In the genomic region with DNA sequence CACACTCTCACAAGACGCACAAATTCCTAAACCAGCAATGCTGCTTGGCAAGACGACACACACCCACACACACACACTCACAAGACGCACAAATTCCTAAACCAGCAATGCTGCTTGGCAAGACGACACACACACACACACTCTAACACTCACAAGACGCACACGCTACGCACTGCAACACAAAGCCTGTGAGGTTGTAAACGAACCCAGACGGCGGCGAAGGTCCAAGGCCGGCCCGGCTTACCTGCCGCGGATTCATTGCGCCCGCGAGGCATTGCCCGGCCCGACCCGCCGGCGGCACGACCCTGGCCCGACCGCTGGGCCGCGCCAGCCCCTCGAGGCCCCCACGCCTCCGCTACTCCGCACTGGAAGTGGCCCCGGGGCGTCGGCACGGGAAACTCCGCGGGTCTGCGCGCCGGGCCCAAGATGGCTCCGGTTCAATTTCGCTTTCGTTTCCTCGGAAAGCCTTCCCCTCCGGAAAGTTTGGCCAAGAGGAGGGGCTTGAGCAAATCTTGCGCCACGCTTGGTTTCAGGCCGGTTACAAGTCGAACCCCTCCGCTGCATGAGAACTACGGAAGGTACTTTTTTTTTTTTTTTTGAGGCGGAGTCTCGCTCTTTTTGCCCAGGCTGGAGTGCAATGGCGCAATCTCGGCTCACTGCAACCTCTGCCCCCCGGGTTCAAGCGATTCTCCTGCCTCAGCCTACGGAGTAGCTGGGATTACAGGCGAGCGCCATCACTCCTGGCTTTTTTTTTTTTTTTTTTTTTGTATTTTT, we compare ENCODE assay signal across 1 cellular context.
A peak's percentile ranks its signal among the peaks of the same experiment; 100 is the strongest.
TF ChIP-seq lines count a peak whose summit lies in the region.

A gene with protein sequence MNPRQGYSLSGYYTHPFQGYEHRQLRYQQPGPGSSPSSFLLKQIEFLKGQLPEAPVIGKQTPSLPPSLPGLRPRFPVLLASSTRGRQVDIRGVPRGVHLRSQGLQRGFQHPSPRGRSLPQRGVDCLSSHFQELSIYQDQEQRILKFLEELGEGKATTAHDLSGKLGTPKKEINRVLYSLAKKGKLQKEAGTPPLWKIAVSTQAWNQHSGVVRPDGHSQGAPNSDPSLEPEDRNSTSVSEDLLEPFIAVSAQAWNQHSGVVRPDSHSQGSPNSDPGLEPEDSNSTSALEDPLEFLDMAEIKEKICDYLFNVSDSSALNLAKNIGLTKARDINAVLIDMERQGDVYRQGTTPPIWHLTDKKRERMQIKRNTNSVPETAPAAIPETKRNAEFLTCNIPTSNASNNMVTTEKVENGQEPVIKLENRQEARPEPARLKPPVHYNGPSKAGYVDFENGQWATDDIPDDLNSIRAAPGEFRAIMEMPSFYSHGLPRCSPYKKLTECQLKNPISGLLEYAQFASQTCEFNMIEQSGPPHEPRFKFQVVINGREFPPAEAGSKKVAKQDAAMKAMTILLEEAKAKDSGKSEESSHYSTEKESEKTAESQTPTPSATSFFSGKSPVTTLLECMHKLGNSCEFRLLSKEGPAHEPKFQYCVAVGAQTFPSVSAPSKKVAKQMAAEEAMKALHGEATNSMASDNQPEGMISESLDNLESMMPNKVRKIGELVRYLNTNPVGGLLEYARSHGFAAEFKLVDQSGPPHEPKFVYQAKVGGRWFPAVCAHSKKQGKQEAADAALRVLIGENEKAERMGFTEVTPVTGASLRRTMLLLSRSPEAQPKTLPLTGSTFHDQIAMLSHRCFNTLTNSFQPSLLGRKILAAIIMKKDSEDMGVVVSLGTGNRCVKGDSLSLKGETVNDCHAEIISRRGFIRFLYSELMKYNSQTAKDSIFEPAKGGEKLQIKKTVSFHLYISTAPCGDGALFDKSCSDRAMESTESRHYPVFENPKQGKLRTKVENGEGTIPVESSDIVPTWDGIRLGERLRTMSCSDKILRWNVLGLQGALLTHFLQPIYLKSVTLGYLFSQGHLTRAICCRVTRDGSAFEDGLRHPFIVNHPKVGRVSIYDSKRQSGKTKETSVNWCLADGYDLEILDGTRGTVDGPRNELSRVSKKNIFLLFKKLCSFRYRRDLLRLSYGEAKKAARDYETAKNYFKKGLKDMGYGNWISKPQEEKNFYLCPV (minus strand): TSS at position 439 of the 774 bp plus-strand sequence. CDS start 180 bp downstream, at position 259.

TF ChIP-seq in K562, 482 proteins besides CTCF, POLR2A, EP300 and RAD21 (continued from another document and continues in another):
- TF ChIP-seq ZBTB1 (CRISPR knock-in tag; IDR thresholded peaks at IDR 0.05; ENCODE audit: borderline replicate concordance, low read depth), result no peak
- no peak for TF ChIP-seq ETV6 (IDR thresholded peaks at IDR 0.05; ENCODE audit: borderline replicate concordance in 1 of 2, low read depth in 2 of 2, low read length in 1 of 2)
- no peak; the same call in 1 of the 2 replicates for TF ChIP-seq ETV6 (CRISPR knock-in tag; IDR thresholded peaks at IDR 0.05; ENCODE audit: borderline replicate concordance)
- TF ChIP-seq RBM34 (IDR thresholded peaks at IDR 0.05; ENCODE audit: borderline replicate concordance, insufficient read depth, low read length), result no peak
- TF ChIP-seq SETDB1 (IDR thresholded peaks at IDR 0.05; ENCODE audit: low read length), result no peak
- TF ChIP-seq ZBED1 (IDR thresholded peaks at IDR 0.05), result no peak
- TF ChIP-seq MAZ (CRISPR knock-in tag; conservative IDR thresholded peaks at IDR 0.05 in 1 of 2, IDR thresholded peaks at IDR 0.05 in 1 of 2), result peak; percentile 30 to 38; a peak in 3 of 4 replicates
- no peak for TF ChIP-seq SP2 (IDR thresholded peaks at IDR 0.05; ENCODE audit: extremely low read depth, low read depth, low read length, poor library complexity, severe bottlenecking)
- TF ChIP-seq ZNF354B (CRISPR knock-in tag; IDR thresholded peaks at IDR 0.05), result no peak
- no peak for TF ChIP-seq ATF1 (CRISPR knock-in tag; IDR thresholded peaks at IDR 0.05)
- peak; percentile 57 for TF ChIP-seq ATF1 (tag; IDR thresholded peaks at IDR 0.05)
- TF ChIP-seq POLR2H (tag; IDR thresholded peaks at IDR 0.05; ENCODE audit: low read depth), result 0 out of 2 replicates have a peak, but pooled peaks have one; percentile 43
- no peak for TF ChIP-seq SFPQ (IDR thresholded peaks at IDR 0.05; ENCODE audit: low read depth, low read length)
- no peak for TF ChIP-seq POLR3A (IDR thresholded peaks at IDR 0.05; ENCODE audit: borderline replicate concordance, extremely low read depth, insufficient read depth, insufficient read length)
- no peak for TF ChIP-seq TRIM25 (IDR thresholded peaks at IDR 0.05; ENCODE audit: borderline replicate concordance)
- no peak for TF ChIP-seq MEF2D (tag; conservative IDR thresholded peaks at IDR 0.05; ENCODE audit: low read depth)
- TF ChIP-seq ZNF140 (CRISPR knock-in tag; IDR thresholded peaks at IDR 0.05), result no peak
- peak; percentile 38; the same call in 1 of the 2 replicates for TF ChIP-seq FOXM1 (IDR thresholded peaks at IDR 0.05; ENCODE audit: low read depth)
- TF ChIP-seq FOXM1 (CRISPR knock-in tag; IDR thresholded peaks at IDR 0.05; ENCODE audit: low read depth), result no peak
- TF ChIP-seq ZFP36 (IDR thresholded peaks at IDR 0.05; ENCODE audit: low read depth, low read length, partially characterized antibody), result no peak
- TF ChIP-seq STAT5A (IDR thresholded peaks at IDR 0.05; ENCODE audit: borderline replicate concordance, low read length), result no peak
- TF ChIP-seq COPS2 (conservative IDR thresholded peaks at IDR 0.05), result no peak
- peak; percentile 25; the same call in 1 of the 2 replicates for TF ChIP-seq L3MBTL2 (IDR thresholded peaks at IDR 0.05)
- TF ChIP-seq, protein P1, sequence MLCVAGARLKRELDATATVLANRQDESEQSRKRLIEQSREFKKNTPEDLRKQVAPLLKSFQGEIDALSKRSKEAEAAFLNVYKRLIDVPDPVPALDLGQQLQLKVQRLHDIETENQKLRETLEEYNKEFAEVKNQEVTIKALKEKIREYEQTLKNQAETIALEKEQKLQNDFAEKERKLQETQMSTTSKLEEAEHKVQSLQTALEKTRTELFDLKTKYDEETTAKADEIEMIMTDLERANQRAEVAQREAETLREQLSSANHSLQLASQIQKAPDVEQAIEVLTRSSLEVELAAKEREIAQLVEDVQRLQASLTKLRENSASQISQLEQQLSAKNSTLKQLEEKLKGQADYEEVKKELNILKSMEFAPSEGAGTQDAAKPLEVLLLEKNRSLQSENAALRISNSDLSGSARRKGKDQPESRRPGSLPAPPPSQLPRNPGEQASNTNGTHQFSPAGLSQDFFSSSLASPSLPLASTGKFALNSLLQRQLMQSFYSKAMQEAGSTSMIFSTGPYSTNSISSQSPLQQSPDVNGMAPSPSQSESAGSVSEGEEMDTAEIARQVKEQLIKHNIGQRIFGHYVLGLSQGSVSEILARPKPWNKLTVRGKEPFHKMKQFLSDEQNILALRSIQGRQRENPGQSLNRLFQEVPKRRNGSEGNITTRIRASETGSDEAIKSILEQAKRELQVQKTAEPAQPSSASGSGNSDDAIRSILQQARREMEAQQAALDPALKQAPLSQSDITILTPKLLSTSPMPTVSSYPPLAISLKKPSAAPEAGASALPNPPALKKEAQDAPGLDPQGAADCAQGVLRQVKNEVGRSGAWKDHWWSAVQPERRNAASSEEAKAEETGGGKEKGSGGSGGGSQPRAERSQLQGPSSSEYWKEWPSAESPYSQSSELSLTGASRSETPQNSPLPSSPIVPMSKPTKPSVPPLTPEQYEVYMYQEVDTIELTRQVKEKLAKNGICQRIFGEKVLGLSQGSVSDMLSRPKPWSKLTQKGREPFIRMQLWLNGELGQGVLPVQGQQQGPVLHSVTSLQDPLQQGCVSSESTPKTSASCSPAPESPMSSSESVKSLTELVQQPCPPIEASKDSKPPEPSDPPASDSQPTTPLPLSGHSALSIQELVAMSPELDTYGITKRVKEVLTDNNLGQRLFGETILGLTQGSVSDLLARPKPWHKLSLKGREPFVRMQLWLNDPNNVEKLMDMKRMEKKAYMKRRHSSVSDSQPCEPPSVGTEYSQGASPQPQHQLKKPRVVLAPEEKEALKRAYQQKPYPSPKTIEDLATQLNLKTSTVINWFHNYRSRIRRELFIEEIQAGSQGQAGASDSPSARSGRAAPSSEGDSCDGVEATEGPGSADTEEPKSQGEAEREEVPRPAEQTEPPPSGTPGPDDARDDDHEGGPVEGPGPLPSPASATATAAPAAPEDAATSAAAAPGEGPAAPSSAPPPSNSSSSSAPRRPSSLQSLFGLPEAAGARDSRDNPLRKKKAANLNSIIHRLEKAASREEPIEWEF (CRISPR knock-in tag; IDR thresholded peaks at IDR 0.05), result no peak
- TF ChIP-seq MXI1 (IDR thresholded peaks at IDR 0.05; ENCODE audit: low read depth, low read length), result no peak
- TF ChIP-seq GABPB2 (CRISPR knock-in tag; conservative IDR thresholded peaks at IDR 0.05), result no peak
- TF ChIP-seq FOSL1 (tag; conservative IDR thresholded peaks at IDR 0.05), result no peak
- no peak for TF ChIP-seq ZKSCAN8 (CRISPR knock-in tag; IDR thresholded peaks at IDR 0.05)
- no peak for TF ChIP-seq ZNF175 (CRISPR knock-in tag; IDR thresholded peaks at IDR 0.05; ENCODE audit: low read depth)
- TF ChIP-seq MTA2 (IDR thresholded peaks at IDR 0.05; ENCODE audit: low read depth), result no peak
- TF ChIP-seq, protein P2, sequence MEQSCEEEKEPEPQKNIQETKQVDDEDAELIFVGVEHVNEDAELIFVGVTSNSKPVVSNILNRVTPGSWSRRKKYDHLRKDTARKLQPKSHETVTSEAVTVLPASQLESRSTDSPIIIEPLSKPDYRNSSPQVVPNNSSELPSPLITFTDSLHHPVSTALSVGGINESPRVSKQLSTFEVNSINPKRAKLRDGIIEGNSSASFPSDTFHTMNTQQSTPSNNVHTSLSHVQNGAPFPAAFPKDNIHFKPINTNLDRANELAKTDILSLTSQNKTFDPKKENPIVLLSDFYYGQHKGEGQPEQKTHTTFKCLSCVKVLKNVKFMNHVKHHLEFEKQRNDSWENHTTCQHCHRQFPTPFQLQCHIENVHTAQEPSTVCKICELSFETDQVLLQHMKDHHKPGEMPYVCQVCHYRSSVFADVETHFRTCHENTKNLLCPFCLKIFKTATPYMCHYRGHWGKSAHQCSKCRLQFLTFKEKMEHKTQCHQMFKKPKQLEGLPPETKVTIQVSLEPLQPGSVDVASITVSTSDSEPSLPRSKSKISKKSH (CRISPR knock-in tag; IDR thresholded peaks at IDR 0.05), result no peak
- TF ChIP-seq RHOXF2B (CRISPR knock-in tag; conservative IDR thresholded peaks at IDR 0.05), result 0 out of 2 replicates have a peak, but pooled peaks have one; percentile 39
- no peak for TF ChIP-seq FOXJ3 (CRISPR knock-in tag; IDR thresholded peaks at IDR 0.05)
- TF ChIP-seq NFATC3 (IDR thresholded peaks at IDR 0.05), result no peak
- TF ChIP-seq ZNF121 (CRISPR knock-in tag; conservative IDR thresholded peaks at IDR 0.05), result no peak
- TF ChIP-seq ZKSCAN1 (IDR thresholded peaks at IDR 0.05; ENCODE audit: low read depth, low read length), result no peak
- no peak for TF ChIP-seq PHTF2 (CRISPR knock-in tag; IDR thresholded peaks at IDR 0.05)
- TF ChIP-seq, protein P3, sequence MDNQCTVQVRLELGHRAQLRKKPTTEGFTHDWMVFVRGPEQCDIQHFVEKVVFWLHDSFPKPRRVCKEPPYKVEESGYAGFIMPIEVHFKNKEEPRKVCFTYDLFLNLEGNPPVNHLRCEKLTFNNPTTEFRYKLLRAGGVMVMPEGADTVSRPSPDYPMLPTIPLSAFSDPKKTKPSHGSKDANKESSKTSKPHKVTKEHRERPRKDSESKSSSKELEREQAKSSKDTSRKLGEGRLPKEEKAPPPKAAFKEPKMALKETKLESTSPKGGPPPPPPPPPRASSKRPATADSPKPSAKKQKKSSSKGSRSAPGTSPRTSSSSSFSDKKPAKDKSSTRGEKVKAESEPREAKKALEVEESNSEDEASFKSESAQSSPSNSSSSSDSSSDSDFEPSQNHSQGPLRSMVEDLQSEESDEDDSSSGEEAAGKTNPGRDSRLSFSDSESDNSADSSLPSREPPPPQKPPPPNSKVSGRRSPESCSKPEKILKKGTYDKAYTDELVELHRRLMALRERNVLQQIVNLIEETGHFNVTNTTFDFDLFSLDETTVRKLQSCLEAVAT (IDR thresholded peaks at IDR 0.05), result peak; percentile 57 to 72; a peak in 3 of 4 replicates
- peak; percentile 63; the same call in 1 of the 2 replicates for TF ChIP-seq RB1 (IDR thresholded peaks at IDR 0.05; ENCODE audit: low read depth)
- TF ChIP-seq ZNF668 (CRISPR knock-in tag; IDR thresholded peaks at IDR 0.05), result no peak
- TF ChIP-seq ZNF41 (CRISPR knock-in tag; conservative IDR thresholded peaks at IDR 0.05), result no peak
